In genomic region chr19:3509566-3509989, GRCh38 we compare ENCODE assay signal across 11 cellular contexts. TPM values are rescaled to one million over a fixed set of nuclear protein-coding genes. Genes with fewer than 3 reads are reported as not detected.
DNase-seq lines count a peak whose midpoint lies in the region; ATAC-seq and TF ChIP-seq lines count a peak whose summit lies in the region.
"Had no signal": no experiment of that assay in that cellular context is flagged by ENCODE, and none has a peak within 500 bp of the region (broad histone marks: within the 10 kb centered on the region; RNA-seq: fewer than 3 reads in every experiment).

No MANE protein-coding gene starts in this region.

- no peak for TF ChIP-seq CTCF in HFF-Myc (IDR thresholded peaks at IDR 0.05; ENCODE audit: low read depth, low read length, missing control alignments)
- TF ChIP-seq CTCF in testis (IDR thresholded peaks at IDR 0.05) = no peak
- no peak for TF ChIP-seq CTCF in lower lobe of right lung (IDR thresholded peaks at IDR 0.05)
- no peak for TF ChIP-seq CTCF in A673 (conservative IDR thresholded peaks at IDR 0.05; ENCODE audit: low read depth, low read length)

- peak overlapping the region; percentile 56 for H3K4me3 Mint-ChIP-seq in activated naive CD8-positive, alpha-beta T cell treated with anti-CD3 and anti-CD28 coated beads for 36 hours

- H3K36me3 ChIP-seq in mesodermal cell (ENCODE audit: control insufficient read depth, insufficient read depth, low read length) = peaks cover 45% of the 10 kb centered on the region
- H3K36me3 ChIP-seq in testis (ENCODE audit: low read depth, missing control alignments) = no peaks in the 10 kb centered on the region
- peaks cover 33% of the 10 kb centered on the region for H3K36me3 ChIP-seq in lower lobe of right lung
- peaks cover 25% of the 10 kb centered on the region for H3K36me3 ChIP-seq in A673 (ENCODE audit: insufficient read depth, low read length, poor library complexity, severe bottlenecking)
- H3K36me3 ChIP-seq: ovary had no signal

- H3K4me1 ChIP-seq in mesodermal cell (ENCODE audit: control insufficient read depth, insufficient read depth, low read length, poor library complexity, severe bottlenecking) (peaks cover 30% of the 10 kb centered on the region), testis (peaks cover 36% of the 10 kb centered on the region), lower lobe of right lung (peaks cover 16% of the 10 kb centered on the region), A673 (ENCODE audit: insufficient read depth, low read length, poor library complexity, severe bottlenecking) (peaks cover 23% of the 10 kb centered on the region)

- H3K9me3 ChIP-seq in mesodermal cell (ENCODE audit: control insufficient read depth, low read length) (no peaks in the 10 kb centered on the region), testis (no peaks in the 10 kb centered on the region), lower lobe of right lung (no peaks in the 10 kb centered on the region), A673 (ENCODE audit: low read depth, low read length, poor library complexity, severe bottlenecking) (no peaks in the 10 kb centered on the region)
- H3K9me3 ChIP-seq: ovary, stomach had no signal

- H3K36me3 Mint-ChIP-seq in activated naive CD8-positive, alpha-beta T cell treated with anti-CD3 and anti-CD28 coated beads for 36 hours = peaks cover 16% of the 10 kb centered on the region

- peaks cover 42% of the 10 kb centered on the region for H3K4me1 Mint-ChIP-seq in activated naive CD8-positive, alpha-beta T cell treated with anti-CD3 and anti-CD28 coated beads for 36 hours

- H3K9me3 Mint-ChIP-seq in activated naive CD8-positive, alpha-beta T cell treated with anti-CD3 and anti-CD28 coated beads for 36 hours = no peaks in the 10 kb centered on the region

- peak overlapping the region; percentile 36 for H3K27ac ChIP-seq in mesodermal cell (ENCODE audit: low read depth, low read length, severe bottlenecking)
- no peak overlapping the region for H3K27ac ChIP-seq in testis
- H3K27ac ChIP-seq in lower lobe of right lung = no peak overlapping the region
- no peak overlapping the region for H3K27ac ChIP-seq in A673 (ENCODE audit: low read depth, low read length, poor library complexity, severe bottlenecking)
- H3K27ac ChIP-seq: ovary had no signal

- CTCF ChIA-PET in A673 (lab: Charles Lee) = no interaction called here

- no peaks in the 10 kb centered on the region for H3K27me3 Mint-ChIP-seq in activated naive CD8-positive, alpha-beta T cell treated with anti-CD3 and anti-CD28 coated beads for 36 hours

- H3K27ac Mint-ChIP-seq in activated naive CD8-positive, alpha-beta T cell treated with anti-CD3 and anti-CD28 coated beads for 36 hours = peak overlapping the region; percentile 55

- BruUV-seq in A673 (replicated peaks; lab: Mats Ljungman, UMichigan) = no TSS peak

- peak; percentile 57 for DNase-seq in AG08395 (ENCODE audit: low spot score)
- peak; percentile 35 for DNase-seq in HFF-Myc (ENCODE audit: extremely low read depth, low read depth)
- DNase-seq in activated naive CD8-positive, alpha-beta T cell treated with anti-CD3 and anti-CD28 coated beads for 36 hours = peak; percentile 32
- DNase-seq in testis = no peak
- no peak for DNase-seq in lower lobe of right lung
- DNase-seq in A673 (ENCODE audit: low spot score) = no peak
- DNase-seq: NCI-H524, stomach had no signal

- TF ChIP-seq POLR2A in testis (IDR thresholded peaks at IDR 0.05) = no peak

- H3K27me3 ChIP-seq in testis (no peaks in the 10 kb centered on the region), lower lobe of right lung (ENCODE audit: low read depth) (no peaks in the 10 kb centered on the region), A673 (replicated peaks; ENCODE audit: insufficient read depth, low read depth, low read length, poor library complexity) (no peaks in the 10 kb centered on the region)
- H3K27me3 ChIP-seq: ovary, stomach had no signal

- ATAC-seq in HG02884 (IDR thresholded peaks at IDR 0.05; ENCODE audit: unreplicated experiment) (no peak), lower lobe of right lung (no peak)

- H3K4me3 ChIP-seq in HFF-Myc (replicated peaks; ENCODE audit: low read depth, low read length) (no peak overlapping the region), mesodermal cell (ENCODE audit: extremely low read depth, insufficient read depth, low read length, poor library complexity, severe bottlenecking) (no peak overlapping the region), testis (no peak overlapping the region), lower lobe of right lung (no peak overlapping the region), A673 (ENCODE audit: low read depth, low read length, poor library complexity, severe bottlenecking) (no peak overlapping the region)
- H3K4me3 ChIP-seq: ovary, stomach had no signal

- WGBS in mesodermal cell (ENCODE audit: insufficient coverage in 2 of 2), 2 experiments = 96 to 99% methylated on average over 14 to 15 of the region's 15 CpGs
- 87 to 88% methylated on average over 11 to 15 of the region's 15 CpGs for WGBS in testis, 2 donors

- POLR2A ChIA-PET in A673 (lab: Charles Lee; ENCODE audit: low non-redundant PET) = no interaction called here

- intact Hi-C loops in testis (cut with DNase I; ENCODE audit: low total_unique reads) = no loop called here
- intact Hi-C loops in lower lobe of right lung (cut with DNase I) = no loop called here
- intact Hi-C loops in A673 (cut with micrococcal nuclease; ENCODE audit: unreplicated experiment) = no loop called here

RNA-seq across cellular contexts. Expression of gene FZR1, which starts 3.5 kb away (rescaled TPM):
- 10 to 100 TPM; 32.6 to 39.6 TPM for total RNA-seq in activated naive CD8-positive, alpha-beta T cell treated with anti-CD3 and anti-CD28 coated beads for 36 hours
- polyA plus RNA-seq in mesodermal cell (2013, experiment 1 of 2) = 44.8 TPM
- polyA plus RNA-seq in mesodermal cell (2013, experiment 2 of 2) = 37.7 TPM
- total RNA-seq in testis (10 to 100 TPM; 91.2 to 95.1 TPM), lower lobe of right lung (34.1 TPM), A673 (2021) (87.4 and 87.5 TPM in 2 replicates)
- polyA plus RNA-seq in testis (ENCODE audit: insufficient read depth, low read depth, low replicate concordance) = 123 TPM

RNA-seq across cellular contexts. Expression of gene DOHH, which starts 9.1 kb away (rescaled TPM):
- 10 to 100 TPM; 17.2 to 18.3 TPM for total RNA-seq in activated naive CD8-positive, alpha-beta T cell treated with anti-CD3 and anti-CD28 coated beads for 36 hours
- polyA plus RNA-seq in mesodermal cell (2013, experiment 1 of 2) = 8.4 TPM
- polyA plus RNA-seq in mesodermal cell (2013, experiment 2 of 2) = 6.6 TPM
- total RNA-seq in testis (10 to 100 TPM; 23.5 to 29.1 TPM), lower lobe of right lung (9.9 TPM), A673 (2021) (19.0 and 22.3 TPM in 2 replicates)
- polyA plus RNA-seq in testis (ENCODE audit: insufficient read depth, low read depth, low replicate concordance) = 10.7 TPM

RNA-seq across cellular contexts. Expression of gene SMIM44, which starts 26.3 kb away (rescaled TPM):
- not detected for total RNA-seq in activated naive CD8-positive, alpha-beta T cell treated with anti-CD3 and anti-CD28 coated beads for 36 hours
- not detected for polyA plus RNA-seq in mesodermal cell (2013, experiment 1 of 2)
- polyA plus RNA-seq in mesodermal cell (2013, experiment 2 of 2) = not detected
- total RNA-seq in testis (not detected), lower lobe of right lung (not detected), A673 (2021) (not detected in 2 replicates)
- not detected for polyA plus RNA-seq in testis (ENCODE audit: insufficient read depth, low read depth, low replicate concordance)
- total RNA-seq: stomach had no signal
- polyA plus RNA-seq: ovary had no signal

RNA-seq across cellular contexts. Expression of gene SMIM24, which starts 29.3 kb away (rescaled TPM):
- total RNA-seq in activated naive CD8-positive, alpha-beta T cell treated with anti-CD3 and anti-CD28 coated beads for 36 hours = 1 to 10 TPM; 2.2 to 2.5 TPM
- 1.5 TPM for polyA plus RNA-seq in mesodermal cell (2013, experiment 1 of 2)
- polyA plus RNA-seq in mesodermal cell (2013, experiment 2 of 2) = 0.81 TPM
- total RNA-seq in testis = 1 to 10 TPM; 1.3 to 3.1 TPM
- 10.1 TPM for polyA plus RNA-seq in testis (ENCODE audit: insufficient read depth, low read depth, low replicate concordance)
- not detected for total RNA-seq in lower lobe of right lung
- not detected in 2 replicates for total RNA-seq in A673 (2021)

RNA-seq across cellular contexts. Expression of gene TEKTIP1, which starts 29.4 kb away (rescaled TPM):
- 1 to 10 TPM; 1.2 to 2.2 TPM for total RNA-seq in activated naive CD8-positive, alpha-beta T cell treated with anti-CD3 and anti-CD28 coated beads for 36 hours
- not detected for polyA plus RNA-seq in mesodermal cell (2013, experiment 1 of 2)
- 1.2 TPM for polyA plus RNA-seq in mesodermal cell (2013, experiment 2 of 2)
- total RNA-seq in testis (10 to 100 TPM; 35.8 to 55.9 TPM), lower lobe of right lung (2.2 TPM), A673 (2021) (4.2 and 7.7 TPM in 2 replicates)
- polyA plus RNA-seq in testis (ENCODE audit: insufficient read depth, low read depth, low replicate concordance) = 68.2 TPM
- total RNA-seq: stomach had no signal

Comparison
In these comparisons a context has a peak if more than half of its experiments do, and no peak if none do; other contexts are left out.
1. DNase-seq: peak in AG08395 (single experiment), HFF-Myc (single experiment) and activated naive CD8-positive, alpha-beta T cell treated with anti-CD3 and anti-CD28 coated beads for 36 hours (single experiment); none in testis (single experiment), lower lobe of right lung (single experiment) and A673 (single experiment).